1 cellular context compared by ENCODE assay signal in genomic region chr11:124918950-124919349, GRCh38.
A peak's percentile ranks its signal among the peaks of the same experiment; 100 is the strongest.
TF ChIP-seq lines count a peak whose summit lies in the region.

TSS of gene HEPN1 (plus strand) at chr11:124919250.

TF ChIP-seq in K562, 482 proteins besides CTCF, POLR2A, EP300 and RAD21:
- TF ChIP-seq POLR3A (IDR thresholded peaks at IDR 0.05; ENCODE audit: borderline replicate concordance, extremely low read depth, insufficient read depth, insufficient read length) = no peak
- TF ChIP-seq ZNF316 (IDR thresholded peaks at IDR 0.05) = peak; percentile 32; the same call in 1 of the 2 replicates
- peak; percentile 11; the same call in 1 of the 2 replicates for TF ChIP-seq C11orf30 (IDR thresholded peaks at IDR 0.05; ENCODE audit: low read depth)
